ENCODE assay signal across 8 cellular contexts in the genomic region with DNA sequence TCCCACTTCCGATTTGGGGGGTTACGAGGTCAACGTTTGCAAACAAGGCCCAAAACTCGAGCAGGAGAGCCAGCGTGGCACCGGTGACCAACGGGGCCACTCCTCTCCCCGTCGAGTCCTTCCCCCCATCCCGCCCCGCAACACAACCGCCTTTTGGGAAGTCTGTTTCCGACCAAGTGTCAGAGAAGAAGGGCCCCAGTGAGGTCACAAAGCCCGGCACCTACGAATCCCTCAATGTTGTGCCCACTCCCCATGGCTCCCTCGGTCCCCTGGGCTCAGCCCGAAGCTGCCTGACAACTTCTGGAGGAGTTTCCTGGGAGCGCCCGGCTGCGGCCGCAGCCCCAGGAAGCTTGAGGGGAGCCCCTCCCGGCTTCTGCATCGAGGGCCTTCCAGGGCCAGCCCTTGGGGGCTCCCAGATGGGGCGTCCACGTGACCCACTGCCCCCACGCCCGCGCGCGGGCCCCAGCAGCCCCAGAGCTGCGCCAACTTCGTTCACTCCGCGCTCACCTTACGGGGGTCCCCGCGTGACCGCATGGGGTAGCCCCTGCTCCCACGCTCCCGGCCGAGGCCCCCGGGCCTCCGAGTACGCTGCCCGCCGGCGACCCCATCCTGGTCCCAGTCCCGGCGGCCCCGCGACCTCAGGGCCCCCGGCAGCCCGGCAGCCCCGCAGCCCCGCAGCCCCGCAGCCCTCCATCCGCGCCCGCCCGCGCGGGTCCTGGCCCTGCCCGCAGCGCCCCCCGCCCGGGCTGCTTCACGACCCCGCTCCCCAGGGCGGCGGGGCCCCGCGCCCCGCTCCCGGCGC. TPM values are rescaled to one million over a fixed set of nuclear protein-coding genes. Genes with fewer than 3 reads are reported as not detected.
DNase-seq lines count a peak whose midpoint lies in the region; ATAC-seq and TF ChIP-seq lines count a peak whose summit lies in the region.

No MANE protein-coding gene starts in this region.

- peak overlapping the region; percentile 87 for H3K4me3 Mint-ChIP-seq in activated T-cell treated with anti-CD3 and anti-CD28 coated beads, Interleukin-2, amount 50 U/mL, for 24 hours
- peak overlapping the region; percentile 77 for H3K4me3 Mint-ChIP-seq in activated CD4-positive, alpha-beta memory T cell treated with anti-CD3 and anti-CD28 coated beads for 36 hours

- no peaks in the 10 kb centered on the region for H3K9me3 ChIP-seq in neuronal stem cell (replicated peaks in 1 of 2; ENCODE audit: control insufficient read depth in 2 of 2, insufficient read depth in 1 of 2, low read depth in 1 of 2, low read length in 2 of 2)

- no CpG with 5 or more reads among the region's 75 CpGs for WGBS in neuronal stem cell (ENCODE audit: extremely low coverage in 2 of 2, insufficient read length in 2 of 2, insufficient replicate concordance in 1 of 2), 2 donors

- peak overlapping the region; percentile 48 for H4K8ac ChIP-seq in neuronal stem cell (ENCODE audit: low read depth, low read length)

- no peak for TF ChIP-seq CTCF in fibroblast of pulmonary artery (IDR thresholded peaks at IDR 0.05; ENCODE audit: low read length, missing control alignments)

- peak; percentile 59 for DNase-seq in activated T-cell treated with anti-CD3 and anti-CD28 coated beads, Interleukin-2, amount 50 U/mL, for 24 hours
- DNase-seq in activated T-cell treated with anti-CD3 and anti-CD28 coated beads for 4 hours (no peak), fibroblast of pulmonary artery (ENCODE audit: low read depth) (peak; percentile 24), neuronal stem cell (ENCODE audit: low spot score) (no peak), Ammon's horn (ENCODE audit: low spot score) (no peak), LoVo (ENCODE audit: low spot score) (no peak)
- peak; percentile 36 for DNase-seq in activated CD4-positive, alpha-beta memory T cell treated with anti-CD3 and anti-CD28 coated beads for 36 hours

- peaks cover 32% of the 10 kb centered on the region for H3K79me1 ChIP-seq in neuronal stem cell (ENCODE audit: low read depth, low read length)

- H2BK120ac ChIP-seq in neuronal stem cell (ENCODE audit: low read depth, low read length) = peak overlapping the region; percentile 99

- peak overlapping the region; percentile 97 for H3K9ac ChIP-seq in neuronal stem cell (ENCODE audit: low read depth, low read length, poor library complexity)

- H2BK12ac ChIP-seq in neuronal stem cell (ENCODE audit: low read length) = no peak overlapping the region

- peak overlapping the region; percentile 94 for H3K14ac ChIP-seq in neuronal stem cell (ENCODE audit: low read length)

- H3K36me3 ChIP-seq in neuronal stem cell (replicated peaks in 1 of 2; ENCODE audit: control insufficient read depth in 2 of 2, insufficient read depth in 2 of 2, low read length in 2 of 2) = peaks cover 21 to 35% of the 10 kb centered on the region in 2 donors

- H3K27ac ChIP-seq in neuronal stem cell (replicated peaks; ENCODE audit: low read length) = peak overlapping the region; percentile 94

- H3K4ac ChIP-seq in neuronal stem cell (ENCODE audit: low read length) = peak overlapping the region; percentile 93

- H3K27ac Mint-ChIP-seq in activated T-cell treated with anti-CD3 and anti-CD28 coated beads, Interleukin-2, amount 50 U/mL, for 24 hours = peak overlapping the region; percentile 88
- peak overlapping the region; percentile 39 for H3K27ac Mint-ChIP-seq in activated CD4-positive, alpha-beta memory T cell treated with anti-CD3 and anti-CD28 coated beads for 36 hours

- peak overlapping the region; percentile 95 for H3K23ac ChIP-seq in neuronal stem cell (ENCODE audit: low read depth, low read length, poor library complexity)

- CTCF ChIA-PET in activated CD4-positive, alpha-beta memory T cell treated with anti-CD3 and anti-CD28 coated beads for 36 hours (lab: Charles Lee) = interaction anchor here (0.6 to 1.3 kb wide), 6 partner anchors 95 to 686 kb away, joined by 3 to 4 read pairs (median 3); a partner anchor contains a TSS

- intact Hi-C loops in activated CD4-positive, alpha-beta memory T cell treated with anti-CD3 and anti-CD28 coated beads for 36 hours (cut with micrococcal nuclease) = loop anchor here (2.0 kb wide), 3 partner anchors 38 to 348 kb away; a partner anchor contains a TSS

- H3K18ac ChIP-seq in neuronal stem cell (ENCODE audit: low read length) = peak overlapping the region; percentile 100

- H3K4me3 ChIP-seq in fibroblast of pulmonary artery (replicated peaks; ENCODE audit: low read depth, low read length) (peak overlapping the region; percentile 80), neuronal stem cell (ENCODE audit: low read length in 2 of 2) (peak overlapping the region; percentile 64 to 83)

- peak overlapping the region; percentile 96 for H2BK5ac ChIP-seq in neuronal stem cell (ENCODE audit: low read length)

- peak overlapping the region; percentile 100 for H2AK5ac ChIP-seq in neuronal stem cell (ENCODE audit: low read depth, low read length)

- peak overlapping the region; percentile 71 for H2AFZ ChIP-seq in neuronal stem cell (ENCODE audit: low read length)

- H3K27me3 ChIP-seq in neuronal stem cell (ENCODE audit: control insufficient read depth in 3 of 3, insufficient read depth in 3 of 3, low read depth in 1 of 3, low read length in 3 of 3) = no peaks in the 10 kb centered on the region

- POLR2A ChIA-PET in activated CD4-positive, alpha-beta memory T cell treated with anti-CD3 and anti-CD28 coated beads for 36 hours (lab: Charles Lee) = interaction anchor here (1.3 to 3.4 kb wide), 2 partner anchors 38 to 311 kb away, joined by 4 to 12 read pairs; a partner anchor contains a TSS

- no peaks in the 10 kb centered on the region for H3K9me3 Mint-ChIP-seq in activated T-cell treated with anti-CD3 and anti-CD28 coated beads, Interleukin-2, amount 50 U/mL, for 24 hours
- no peaks in the 10 kb centered on the region for H3K9me3 Mint-ChIP-seq in activated CD4-positive, alpha-beta memory T cell treated with anti-CD3 and anti-CD28 coated beads for 36 hours

- H4K91ac ChIP-seq in neuronal stem cell (ENCODE audit: low read depth, low read length, poor library complexity) = peak overlapping the region; percentile 100

- H2BK15ac ChIP-seq in neuronal stem cell (ENCODE audit: low read length) = peak overlapping the region; percentile 85

- H3K4me1 ChIP-seq in neuronal stem cell (ENCODE audit: control insufficient read depth in 2 of 2, insufficient read depth in 1 of 2, low read depth in 1 of 2, low read length in 2 of 2) = peaks cover 14 to 16% of the 10 kb centered on the region in 2 donors

- H3K27me3 Mint-ChIP-seq in activated T-cell treated with anti-CD3 and anti-CD28 coated beads, Interleukin-2, amount 50 U/mL, for 24 hours = no peaks in the 10 kb centered on the region
- H3K27me3 Mint-ChIP-seq in activated CD4-positive, alpha-beta memory T cell treated with anti-CD3 and anti-CD28 coated beads for 36 hours = no peaks in the 10 kb centered on the region

- peaks cover 25% of the 10 kb centered on the region for H3K4me1 Mint-ChIP-seq in activated T-cell treated with anti-CD3 and anti-CD28 coated beads, Interleukin-2, amount 50 U/mL, for 24 hours (ENCODE audit: low read depth)
- peaks cover 19% of the 10 kb centered on the region for H3K4me1 Mint-ChIP-seq in activated CD4-positive, alpha-beta memory T cell treated with anti-CD3 and anti-CD28 coated beads for 36 hours (ENCODE audit: low read depth)

- H3K4me2 ChIP-seq in neuronal stem cell (ENCODE audit: insufficient read depth, low read length, poor library complexity, severe bottlenecking) = peak overlapping the region; percentile 99

- peaks cover 15% of the 10 kb centered on the region for H3K36me3 Mint-ChIP-seq in activated T-cell treated with anti-CD3 and anti-CD28 coated beads, Interleukin-2, amount 50 U/mL, for 24 hours (ENCODE audit: low read depth)
- H3K36me3 Mint-ChIP-seq in activated CD4-positive, alpha-beta memory T cell treated with anti-CD3 and anti-CD28 coated beads for 36 hours = peaks cover 2% of the 10 kb centered on the region

- peak; percentile 11 for ATAC-seq in HG03196 (IDR thresholded peaks at IDR 0.05; ENCODE audit: unreplicated experiment)

RNA-seq across cellular contexts. Expression of a gene that starts 1.1 kb away (rescaled TPM):
- 10 to 100 TPM; 40.1 to 42.5 TPM for total RNA-seq in activated CD4-positive, alpha-beta memory T cell treated with anti-CD3 and anti-CD28 coated beads for 36 hours
- polyA plus RNA-seq in neuronal stem cell (2013, experiment 1 of 2) = 231 TPM
- polyA plus RNA-seq in neuronal stem cell (2013, experiment 2 of 2) = 228 TPM

RNA-seq across cellular contexts. Expression of a gene that starts 37.3 kb away (rescaled TPM):
- total RNA-seq in activated CD4-positive, alpha-beta memory T cell treated with anti-CD3 and anti-CD28 coated beads for 36 hours = 10 to 100 TPM; 28.4 to 28.8 TPM
- 23.8 TPM for polyA plus RNA-seq in neuronal stem cell (2013, experiment 1 of 2)
- polyA plus RNA-seq in neuronal stem cell (2013, experiment 2 of 2) = 23.3 TPM

RNA-seq across cellular contexts. Expression of a gene that starts 37.6 kb away (rescaled TPM):
- 10 to 100 TPM; 88.8 to 97.6 TPM for total RNA-seq in activated CD4-positive, alpha-beta memory T cell treated with anti-CD3 and anti-CD28 coated beads for 36 hours
- polyA plus RNA-seq in neuronal stem cell (2013, experiment 1 of 2) = 39.9 TPM
- polyA plus RNA-seq in neuronal stem cell (2013, experiment 2 of 2) = 43.8 TPM

Comparison
In these comparisons a context has a peak if more than half of its experiments do, and no peak if none do; other contexts are left out.
1. DNase-seq: peak in activated T-cell treated with anti-CD3 and anti-CD28 coated beads, Interleukin-2, amount 50 U/mL, for 24 hours (single experiment), activated CD4-positive, alpha-beta memory T cell treated with anti-CD3 and anti-CD28 coated beads for 36 hours (single experiment) and fibroblast of pulmonary artery (single experiment); none in activated T-cell treated with anti-CD3 and anti-CD28 coated beads for 4 hours (single experiment), neuronal stem cell (single experiment), Ammon's horn (single experiment) and LoVo (single experiment).